ENCODE assay signal across 25 cellular contexts in genomic region chr1:147624529-147624928, GRCh38.
"Had no signal": no experiment of that assay in that cellular context is flagged by ENCODE, and none has a peak within 500 bp of the region (broad histone marks: within the 10 kb centered on the region; RNA-seq: fewer than 3 reads in every experiment).

No MANE protein-coding gene starts in this region.

- H3K36me3 ChIP-seq: colonic mucosa had no signal

- H3K4me1 ChIP-seq: colonic mucosa, esophagus squamous epithelium, lower lobe of right lung had no signal

- H3K27me3 ChIP-seq: colonic mucosa, esophagus squamous epithelium, gastrocnemius medialis, heart right ventricle, left lung had no signal

- H3K27ac ChIP-seq: colonic mucosa, epithelial cell of prostate, esophagus squamous epithelium, gastrocnemius medialis, left lung, lower lobe of right lung had no signal

- H3K4me3 ChIP-seq: colonic mucosa, esophagus squamous epithelium, gastrocnemius medialis, heart right ventricle, left lung, lower lobe of right lung, mucosa of descending colon had no signal

- ATAC-seq: effector memory CD8-positive, alpha-beta T cell; esophagus mucosa; gastrocnemius medialis; left cardiac atrium; left lung; left ventricle myocardium superior; lower lobe of right lung; mucosa of descending colon had no signal

- DNase-seq: colonic mucosa; cortex of kidney; effector CD8-positive, alpha-beta T cell; effector memory CD8-positive, alpha-beta T cell; endodermal cell; erythroblast; esophagus squamous epithelium; foreskin fibroblast; foreskin melanocyte; gastrocnemius medialis; glutamatergic neuron; head of caudate nucleus; heart right ventricle; hippocampal formation; left cardiac atrium; left lung; left ventricle myocardium superior; lower lobe of right lung; mesenchymal stem cell; mucosa of descending colon had no signal

- H3K9me3 ChIP-seq: colonic mucosa, esophagus squamous epithelium, gastrocnemius medialis, heart right ventricle, left lung, lower lobe of right lung, mucosa of descending colon had no signal

- FAIRE-seq: endometrium, islet of Langerhans, keratinocyte had no signal
